ENCODE assay signal across 8 cellular contexts in genomic region chr1:181033128-181033798, GRCh38. TPM values are rescaled to one million over a fixed set of nuclear protein-coding genes. Genes with fewer than 3 reads are reported as not detected.
DNase-seq lines count a peak whose midpoint lies in the region; ATAC-seq, FAIRE-seq and TF ChIP-seq lines count a peak whose summit lies in the region.

No MANE protein-coding gene starts in this region.

- peaks cover 3% of the 10 kb centered on the region; the same call in 1 of the 2 replicates for H3K36me3 ChIP-seq in DND-41 (ENCODE audit: insufficient read depth, low read length)
- no peaks in the 10 kb centered on the region for H3K36me3 ChIP-seq in Karpas-422 (ENCODE audit: insufficient read depth, low read length)
- H3K36me3 ChIP-seq in pancreas = no peaks in the 10 kb centered on the region
- H3K36me3 ChIP-seq in HAP-1 (replicated peaks) = no peaks in the 10 kb centered on the region

- H3K27ac ChIP-seq in DND-41 (ENCODE audit: low read length) (peak overlapping the region; percentile 83), Karpas-422 (ENCODE audit: low read length) (peak overlapping the region; percentile 74), pancreas (peak overlapping the region; percentile 66 to 88 (median 78))

- H3K36me3 Mint-ChIP-seq in activated CD4-positive, alpha-beta T cell treated with anti-CD3 and anti-CD28 coated beads, Interleukin-2, amount 10 ng/mL, durations not matched to agents 7 days and 5 days (ENCODE audit: low read depth) = peaks cover 32% of the 10 kb centered on the region

- H3K4me1 Mint-ChIP-seq in activated CD4-positive, alpha-beta T cell treated with anti-CD3 and anti-CD28 coated beads, Interleukin-2, amount 10 ng/mL, durations not matched to agents 7 days and 5 days = peaks cover 51% of the 10 kb centered on the region

- peak overlapping the region; percentile 82 for H3K4me2 ChIP-seq in DND-41 (ENCODE audit: insufficient read depth, low read length)
- peak overlapping the region; percentile 86 for H3K4me2 ChIP-seq in Karpas-422 (ENCODE audit: low read depth, low read length, poor library complexity, severe bottlenecking)

- intact Hi-C loops in pancreas (cut with DNase I) = no loop called here

- H3K9me3 ChIP-seq in DND-41 (ENCODE audit: insufficient read depth, low read length, severe bottlenecking) (no peaks in the 10 kb centered on the region), Karpas-422 (ENCODE audit: low read length) (no peaks in the 10 kb centered on the region), pancreas (no peaks in the 10 kb centered on the region), HAP-1 (no peaks in the 10 kb centered on the region)

- in situ Hi-C loops in HAP-1 (cut with MboI; ENCODE audit: low sequenced_read_pairs) = no loop called here

- peak overlapping the region; percentile 98 for H3K27ac Mint-ChIP-seq in activated CD4-positive, alpha-beta T cell treated with anti-CD3 and anti-CD28 coated beads, Interleukin-2, amount 10 ng/mL, durations not matched to agents 7 days and 5 days

- TF ChIP-seq CTCF in DND-41 (IDR thresholded peaks at IDR 0.05; ENCODE audit: borderline replicate concordance, extremely low read depth, low read length, poor library complexity, severe bottlenecking) (no peak), fibroblast of mammary gland (conservative IDR thresholded peaks at IDR 0.05; ENCODE audit: control insufficient read depth, insufficient read depth, low read depth, low read length) (no peak), pancreas (IDR thresholded peaks at IDR 0.05) (no peak)

- no peaks in the 10 kb centered on the region for H3K9me2 ChIP-seq in Karpas-422 (replicated peaks; ENCODE audit: insufficient read depth, low read length)

- FAIRE-seq in pancreas (lab: Jason Lieb, UNC) = no peak

- H3K9ac ChIP-seq in DND-41 (ENCODE audit: low read depth, low read length) = peak overlapping the region; percentile 68
- H3K9ac ChIP-seq in Karpas-422 (ENCODE audit: low read length) = peak overlapping the region; percentile 82

- peak; percentile 54 for DNase-seq in DND-41
- peak; percentile 78 for DNase-seq in Karpas-422
- DNase-seq in activated CD4-positive, alpha-beta T cell treated with anti-CD3 and anti-CD28 coated beads, Interleukin-2, amount 10 ng/mL, durations not matched to agents 7 days and 5 days = peak; percentile 29
- DNase-seq in fibroblast of mammary gland (ENCODE audit: low read depth) = peak; percentile 53
- DNase-seq in pancreas = peak in 2 of 6 donors; percentile 11 to 39
- no peak for DNase-seq in amniotic stem cell (lab: John Stamatoyannopoulos, UW)
- DNase-seq in HAP-1 (ENCODE audit: low spot score in 2 of 2) = no peak

- peak overlapping the region; percentile 52 to 69; a peak in 3 of 4 replicates for H3K4me3 ChIP-seq in DND-41 (ENCODE audit: low read depth in 1 of 2, low read length in 2 of 2)
- H3K4me3 ChIP-seq in Karpas-422 (ENCODE audit: low read length) = peak overlapping the region; percentile 74
- peak overlapping the region; percentile 41 for H3K4me3 ChIP-seq in fibroblast of mammary gland (ENCODE audit: control insufficient read depth, low read depth, low read length)
- peak overlapping the region in 3 of 4 donors; percentile 5 to 43 (median 23) for H3K4me3 ChIP-seq in pancreas
- H3K4me3 ChIP-seq in HAP-1 = no peak overlapping the region

- 32 to 44% methylated on average over 2 of the region's 2 CpGs for WGBS in pancreas, 2 donors

- H3K27me3 ChIP-seq in DND-41 (ENCODE audit: insufficient read depth, low read length, poor library complexity) (no peaks in the 10 kb centered on the region), Karpas-422 (ENCODE audit: low read length) (no peaks in the 10 kb centered on the region), pancreas (no peaks in the 10 kb centered on the region), HAP-1 (ENCODE audit: low read depth) (no peaks in the 10 kb centered on the region)

- H4K20me1 ChIP-seq in DND-41 (ENCODE audit: insufficient read depth, low read length) = no peaks in the 10 kb centered on the region
- H4K20me1 ChIP-seq in Karpas-422 (ENCODE audit: insufficient read depth, low read depth, low read length) = no peaks in the 10 kb centered on the region

- H3K9me3 Mint-ChIP-seq in activated CD4-positive, alpha-beta T cell treated with anti-CD3 and anti-CD28 coated beads, Interleukin-2, amount 10 ng/mL, durations not matched to agents 7 days and 5 days = no peaks in the 10 kb centered on the region

- ATAC-seq in DND-41 (ENCODE audit: insufficient read depth, low read depth) (peak; percentile 61), GM21528 (IDR thresholded peaks at IDR 0.05; ENCODE audit: low FRiP score, unreplicated experiment) (peak; percentile 37), pancreas (peak; percentile 59 to 90 (median 78))

- H3K27me3 Mint-ChIP-seq in activated CD4-positive, alpha-beta T cell treated with anti-CD3 and anti-CD28 coated beads, Interleukin-2, amount 10 ng/mL, durations not matched to agents 7 days and 5 days = peaks cover under 1% of the 10 kb centered on the region

- H3K4me1 ChIP-seq in DND-41 (ENCODE audit: insufficient read depth, low read length) (peaks cover 46% of the 10 kb centered on the region), Karpas-422 (ENCODE audit: low read length) (peaks cover 44% of the 10 kb centered on the region), pancreas (peaks cover 0 to 31% (median 0%) of the 10 kb centered on the region in 3 donors), HAP-1 (peaks cover 3% of the 10 kb centered on the region; the same call in 1 of the 2 replicates)

- CTCF ChIA-PET in activated CD4-positive, alpha-beta T cell treated with anti-CD3 and anti-CD28 coated beads, Interleukin-2, amount 10 ng/mL, durations not matched to agents 7 days and 5 days (lab: Charles Lee) = interaction anchor here (0.6 to 8.6 kb wide), 11 partner anchors 9 to 390 kb away, joined by 3 to 57 read pairs (median 3); no protein-coding TSS in a partner anchor

- POLR2A ChIA-PET in activated CD4-positive, alpha-beta T cell treated with anti-CD3 and anti-CD28 coated beads, Interleukin-2, amount 10 ng/mL, durations not matched to agents 7 days and 5 days (lab: Charles Lee) = interaction anchor here (0.6 to 1.0 kb wide), 3 partner anchors 14 to 111 kb away, joined by 3 to 5 read pairs (median 3); no protein-coding TSS in a partner anchor

- H3K79me2 ChIP-seq in DND-41 (ENCODE audit: insufficient read depth, low read length) (peaks cover 39% of the 10 kb centered on the region), Karpas-422 (ENCODE audit: low read length) (peaks cover 42% of the 10 kb centered on the region)

- H3K4me3 Mint-ChIP-seq in activated CD4-positive, alpha-beta T cell treated with anti-CD3 and anti-CD28 coated beads, Interleukin-2, amount 10 ng/mL, durations not matched to agents 7 days and 5 days = peak overlapping the region; percentile 92

- H2AFZ ChIP-seq in DND-41 (ENCODE audit: low read depth, low read length) (peak overlapping the region; percentile 88), Karpas-422 (ENCODE audit: low read length) (peak overlapping the region; percentile 96)

RNA-seq across cellular contexts. Expression of gene MR1, which starts 0.5 kb away (rescaled TPM):
- total RNA-seq in Karpas-422 (2014; rRNA removed; shearing (Covaris generic); ENCODE audit: low replicate concordance) = 23.2 and 37.3 TPM in 2 replicates
- 10 to 100 TPM; 37.4 to 38.7 TPM for total RNA-seq in activated CD4-positive, alpha-beta T cell treated with anti-CD3 and anti-CD28 coated beads, Interleukin-2, amount 10 ng/mL, durations not matched to agents 7 days and 5 days
- total RNA-seq in pancreas = 10 to 100 TPM in 1 of 6 donors, 1 to 10 TPM in 5; 2.7 to 11.3 (median 3.9) TPM
- 1 to 10 TPM; 1.1 to 2.5 TPM for polyA plus RNA-seq in pancreas

RNA-seq across cellular contexts. Expression of gene STX6, which starts 10.6 kb away (rescaled TPM):
- 25.0 and 26.4 TPM in 2 replicates for total RNA-seq in Karpas-422 (2014; rRNA removed; shearing (Covaris generic); ENCODE audit: low replicate concordance)
- total RNA-seq in activated CD4-positive, alpha-beta T cell treated with anti-CD3 and anti-CD28 coated beads, Interleukin-2, amount 10 ng/mL, durations not matched to agents 7 days and 5 days = 10 to 100 TPM; 17.9 to 18.4 TPM
- total RNA-seq in pancreas = 10 to 100 TPM in 1 of 6 donors, 1 to 10 TPM in 5; 3.1 to 11.0 (median 4.4) TPM
- 1 to 10 TPM; 3.3 to 3.9 TPM for polyA plus RNA-seq in pancreas

RNA-seq across cellular contexts. Expression of gene IER5, which starts 55.2 kb away (rescaled TPM):
- 5.3 and 9.9 TPM in 2 replicates for total RNA-seq in Karpas-422 (2014; rRNA removed; shearing (Covaris generic); ENCODE audit: low replicate concordance)
- 10 to 100 TPM; 20.3 to 24.9 TPM for total RNA-seq in activated CD4-positive, alpha-beta T cell treated with anti-CD3 and anti-CD28 coated beads, Interleukin-2, amount 10 ng/mL, durations not matched to agents 7 days and 5 days
- 1 to 10 TPM; 2.6 to 6.8 (median 3.5) TPM for total RNA-seq in pancreas
- 1 to 10 TPM; 2.3 to 2.8 TPM for polyA plus RNA-seq in pancreas

Comparison
In these comparisons a context has a peak if more than half of its experiments do, and no peak if none do; other contexts are left out.
1. DNase-seq: peak in DND-41 (single experiment), Karpas-422 (single experiment), activated CD4-positive, alpha-beta T cell treated with anti-CD3 and anti-CD28 coated beads, Interleukin-2, amount 10 ng/mL, durations not matched to agents 7 days and 5 days (single experiment) and fibroblast of mammary gland (single experiment); none in amniotic stem cell (single experiment) and HAP-1 (0 of 2).
2. Peak in every context shown above with its lines, with median percentiles within 50 percentile points of each other: ATAC-seq and H3K27ac ChIP-seq.